Comparison of ENCODE assay signal across 1 cellular context in genomic region chr10:21315321-21316220, GRCh38.
TF ChIP-seq lines count a peak whose summit lies in the region.

No MANE protein-coding gene starts in this region.

TF ChIP-seq in H1, 55 proteins besides CTCF, POLR2A, EP300 and RAD21 (continued from another document):
- no peak for TF ChIP-seq NANOG (IDR thresholded peaks at IDR 0.05; ENCODE audit: insufficient read depth, low read depth, low read length, poor library complexity, severe bottlenecking)
- TF ChIP-seq SIRT6 (IDR thresholded peaks at IDR 0.05; ENCODE audit: low read length): no peak
- TF ChIP-seq ATF3 (IDR thresholded peaks at IDR 0.05; ENCODE audit: insufficient read depth, low read depth, low read length): no peak
- no peak for TF ChIP-seq TEAD4 (IDR thresholded peaks at IDR 0.05; ENCODE audit: low read depth, low read length)
- no peak for TF ChIP-seq HDAC6 (IDR thresholded peaks at IDR 0.05; ENCODE audit: low read depth, low read length)
- TF ChIP-seq RFX5 (IDR thresholded peaks at IDR 0.05; ENCODE audit: borderline replicate concordance, low read depth, low read length): no peak
- TF ChIP-seq MAX (IDR thresholded peaks at IDR 0.05): 0 out of 2 replicates have a peak, but pooled peaks have one; percentile 18
- no peak for TF ChIP-seq NRF1 (IDR thresholded peaks at IDR 0.05; ENCODE audit: low read depth, low read length)
- no peak for TF ChIP-seq CHD7 (IDR thresholded peaks at IDR 0.05; ENCODE audit: insufficient replicate concordance, low read length)
- no peak for TF ChIP-seq JUN (IDR thresholded peaks at IDR 0.05; ENCODE audit: low read depth, low read length)
- no peak for TF ChIP-seq SIN3A (conservative IDR thresholded peaks at IDR 0.05 in 1 of 2, IDR thresholded peaks at IDR 0.05 in 1 of 2; ENCODE audit: low read depth in 1 of 2, low read length in 2 of 2)
- TF ChIP-seq TBP (IDR thresholded peaks at IDR 0.05; ENCODE audit: low read depth, low read length): peak; percentile 71
- TF ChIP-seq SP4 (IDR thresholded peaks at IDR 0.05; ENCODE audit: low read length): no peak
- TF ChIP-seq CBX5 (IDR thresholded peaks at IDR 0.05; ENCODE audit: low read depth, low read length): no peak
- TF ChIP-seq SP2 (IDR thresholded peaks at IDR 0.05; ENCODE audit: low read length): no peak
- no peak for TF ChIP-seq SRF (IDR thresholded peaks at IDR 0.05; ENCODE audit: low read depth, low read length)
- TF ChIP-seq HDAC2 (IDR thresholded peaks at IDR 0.05; ENCODE audit: borderline replicate concordance in 1 of 2, low read depth in 2 of 2, low read length in 2 of 2): no peak
- TF ChIP-seq CTBP2 (IDR thresholded peaks at IDR 0.05; ENCODE audit: borderline replicate concordance, insufficient read depth, insufficient read length, low read length): no peak
- TF ChIP-seq CHD1 (IDR thresholded peaks at IDR 0.05; ENCODE audit: low read depth, low read length): no peak
- TF ChIP-seq BCL11A (IDR thresholded peaks at IDR 0.05; ENCODE audit: low read depth in 2 of 2, low read length in 2 of 2): no peak
- peak; percentile 83 for TF ChIP-seq TAF1 (IDR thresholded peaks at IDR 0.05; ENCODE audit: low read depth, low read length)
- no peak for TF ChIP-seq BRCA1 (IDR thresholded peaks at IDR 0.05; ENCODE audit: low read depth, low read length)
- TF ChIP-seq FOSL1 (IDR thresholded peaks at IDR 0.05; ENCODE audit: insufficient read depth, low read depth, low read length): no peak
- no peak for TF ChIP-seq SAP30 (IDR thresholded peaks at IDR 0.05; ENCODE audit: insufficient read depth, insufficient replicate concordance, low read length)
- no peak for TF ChIP-seq ATF2 (IDR thresholded peaks at IDR 0.05; ENCODE audit: low read length)
- TF ChIP-seq ASH2L (IDR thresholded peaks at IDR 0.05; ENCODE audit: low read length): peak; percentile 61
- TF ChIP-seq CREB1 (IDR thresholded peaks at IDR 0.05): no peak
- no peak for TF ChIP-seq RNF2 (IDR thresholded peaks at IDR 0.05; ENCODE audit: borderline replicate concordance, low read depth, low read length, missing control alignments, poor library complexity, severe bottlenecking)
- TF ChIP-seq SP1 (IDR thresholded peaks at IDR 0.05; ENCODE audit: low read depth, low read length): 0 out of 2 replicates have a peak, but pooled peaks have one; percentile 29
- no peak for TF ChIP-seq POU5F1 (IDR thresholded peaks at IDR 0.05; ENCODE audit: low read depth, low read length)
- TF ChIP-seq SIX5 (IDR thresholded peaks at IDR 0.05; ENCODE audit: low read depth, low read length): no peak
TF ChIP-seq in H1: peak in this region for 5.
